ENCODE assay signal across 17 cellular contexts in the genomic region with DNA sequence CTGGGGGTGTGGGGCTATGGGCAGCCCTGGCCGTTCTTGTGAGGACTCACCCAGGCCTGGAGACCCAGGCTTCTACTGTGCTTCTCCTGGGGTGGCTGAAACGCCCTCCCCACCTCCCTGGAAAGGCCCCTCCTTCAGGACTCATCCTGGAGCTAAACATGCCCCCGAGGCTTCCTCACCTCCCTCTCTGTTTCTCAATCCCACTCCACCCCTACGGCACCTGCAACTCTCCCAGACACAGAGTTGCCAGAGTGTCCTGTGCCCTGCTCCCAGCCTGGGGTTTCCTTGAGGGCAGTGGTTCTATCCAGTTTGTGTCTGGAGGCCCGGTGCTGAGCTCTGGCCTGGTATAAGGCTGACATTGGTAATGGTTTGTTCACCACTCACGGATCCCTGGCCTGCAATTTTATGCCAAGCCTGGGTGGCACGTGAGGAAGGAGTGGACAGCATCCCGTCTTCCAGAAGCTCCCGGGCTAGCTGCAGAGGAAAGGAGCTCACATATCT.
"Had no signal": no experiment of that assay in that cellular context is flagged by ENCODE, and none has a peak within 500 bp of the region (broad histone marks: within the 10 kb centered on the region; RNA-seq: fewer than 3 reads in every experiment).

No MANE protein-coding gene starts in this region.

- H3K27me3 Mint-ChIP-seq: activated CD8-positive, alpha-beta T cell treated with anti-CD3 and anti-CD28 coated beads for 36 hours had no signal

- H3K27ac Mint-ChIP-seq: activated CD4-positive, alpha-beta T cell treated with anti-CD3 and anti-CD28 coated beads for 36 hours; activated CD8-positive, alpha-beta T cell treated with anti-CD3 and anti-CD28 coated beads for 36 hours; activated naive CD4-positive, alpha-beta T cell treated with anti-CD3 and anti-CD28 coated beads for 36 hours; activated naive CD8-positive, alpha-beta T cell treated with anti-CD3 and anti-CD28 coated beads, Interleukin-2, amount 50 U/mL, for 24 hours had no signal

- H3K4me1 Mint-ChIP-seq: activated CD4-positive, alpha-beta T cell treated with anti-CD3 and anti-CD28 coated beads for 36 hours; activated naive CD8-positive, alpha-beta T cell treated with anti-CD3 and anti-CD28 coated beads, Interleukin-2, amount 50 U/mL, for 24 hours; neural crest cell had no signal

- H3K9me3 Mint-ChIP-seq: activated CD8-positive, alpha-beta T cell treated with anti-CD3 and anti-CD28 coated beads for 36 hours; activated naive CD4-positive, alpha-beta T cell treated with anti-CD3 and anti-CD28 coated beads for 36 hours; activated naive CD8-positive, alpha-beta T cell treated with anti-CD3 and anti-CD28 coated beads, Interleukin-2, amount 50 U/mL, for 24 hours; neural crest cell had no signal

- H3K4me3 ChIP-seq: lung, ovary, tibial nerve had no signal

- H3K4me3 Mint-ChIP-seq: activated CD4-positive, alpha-beta T cell treated with anti-CD3 and anti-CD28 coated beads for 36 hours; activated CD8-positive, alpha-beta T cell treated with anti-CD3 and anti-CD28 coated beads for 36 hours; activated naive CD4-positive, alpha-beta T cell treated with anti-CD3 and anti-CD28 coated beads for 36 hours; activated naive CD8-positive, alpha-beta T cell treated with anti-CD3 and anti-CD28 coated beads, Interleukin-2, amount 50 U/mL, for 24 hours; neural crest cell had no signal

- ATAC-seq: activated CD4-positive, alpha-beta T cell treated with anti-CD3 and anti-CD28 coated beads for 36 hours; activated CD8-positive, alpha-beta T cell treated with anti-CD3 and anti-CD28 coated beads for 36 hours; activated naive CD8-positive, alpha-beta T cell treated with anti-CD3 and anti-CD28 coated beads, Interleukin-2, amount 50 U/mL, for 24 hours; left colon; SK-N-SH treated with all-trans-retinoic acid at 6 μM for 48 hours had no signal

- DNase-seq: activated CD4-positive, alpha-beta T cell treated with anti-CD3 and anti-CD28 coated beads for 36 hours; activated CD8-positive, alpha-beta T cell treated with anti-CD3 and anti-CD28 coated beads for 36 hours; activated naive CD4-positive, alpha-beta T cell treated with anti-CD3 and anti-CD28 coated beads for 36 hours; activated naive CD8-positive, alpha-beta T cell treated with anti-CD3 and anti-CD28 coated beads, Interleukin-2, amount 50 U/mL, for 24 hours; aorta; cerebellar nuclear complex; dermis blood vessel endothelial cell; left colon; stimulated activated CD4-positive, alpha-beta T cell treated with anti-CD3 and anti-CD28 coated beads, Interleukin-12 subunit alpha, Interleukin-12 subunit beta, amount 100 ng/mL, for 4 hours; stimulated activated CD4-positive, alpha-beta T cell treated with anti-CD3 and anti-CD28 coated beads, Interleukin-2, amount 100 ng/mL, for 24 hours; T-helper 1 cell; T1000 had no signal

- H3K27ac ChIP-seq: ovary, tibial nerve had no signal
